ENCODE assay signal across 8 cellular contexts in genomic region chr6:135853227-135853626, GRCh38. TPM values are rescaled to one million over a fixed set of nuclear protein-coding genes. Genes with fewer than 3 reads are reported as not detected.
A peak's percentile ranks its signal among the peaks of the same experiment; 100 is the strongest.
DNase-seq lines count a peak whose midpoint lies in the region; ATAC-seq and TF ChIP-seq lines count a peak whose summit lies in the region.

No MANE protein-coding gene starts in this region.

- no peaks in the 10 kb centered on the region for H3K36me3 ChIP-seq in endocrine pancreas (ENCODE audit: control insufficient read depth, insufficient read depth, low read length)

- H3K27ac Mint-ChIP-seq in neural crest cell (ENCODE audit: unreplicated experiment), result peak overlapping the region; percentile 2

- H3K4me1 Mint-ChIP-seq in neural crest cell, result peaks cover 31% of the 10 kb centered on the region

- H3K36me3 Mint-ChIP-seq in neural crest cell (ENCODE audit: low read depth), result no peaks in the 10 kb centered on the region

- no peak overlapping the region for H3K27ac ChIP-seq in AG04450 (ENCODE audit: low read depth, low read length)

- H3K9me3 ChIP-seq in AG04450 (ENCODE audit: control insufficient read depth, insufficient read depth, low read length) (no peaks in the 10 kb centered on the region), endocrine pancreas (ENCODE audit: control insufficient read depth, low read length) (no peaks in the 10 kb centered on the region)

- H3K4me1 ChIP-seq in endocrine pancreas (ENCODE audit: control insufficient read depth, insufficient read depth, low read length), result no peaks in the 10 kb centered on the region

- ATAC-seq in GM18873 (IDR thresholded peaks at IDR 0.05; ENCODE audit: low FRiP score, unreplicated experiment), result no peak

- POLR2A ChIA-PET in AG04450 (lab: Yijun Ruan, JAX), result interaction anchor here (0.7 kb wide), 1 partner anchor 918 kb away, joined by 3 read pairs; no protein-coding TSS in a partner anchor

- DNase-seq in AG04450 (ENCODE audit: low read depth, low spot score) (no peak), RPMI7951 (ENCODE audit: low read depth) (peak; percentile 47), neural crest cell (ENCODE audit: low read depth, low spot score) (no peak), occipital lobe (lab: John Stamatoyannopoulos, UW) (no peak), RPMI8226 (no peak), DMS53 (lab: John Stamatoyannopoulos, UW) (no peak)

- H3K9ac ChIP-seq in endocrine pancreas (ENCODE audit: control insufficient read depth, insufficient read depth, low read length), result no peak overlapping the region

- H3K4me3 Mint-ChIP-seq in neural crest cell, result no peak overlapping the region

- H3K4me3 ChIP-seq in AG04450 (ENCODE audit: low read depth, low read length) (peak overlapping the region; percentile 68), endocrine pancreas (ENCODE audit: control insufficient read depth, insufficient read depth, low read length) (peak overlapping the region; percentile 73)

- no peaks in the 10 kb centered on the region for H3K27me3 Mint-ChIP-seq in neural crest cell (ENCODE audit: low read depth)

- H3K9me3 Mint-ChIP-seq in neural crest cell, result no peaks in the 10 kb centered on the region

- H3K27me3 ChIP-seq in AG04450 (ENCODE audit: control insufficient read depth, insufficient read depth, low read length), result no peaks in the 10 kb centered on the region
- no peaks in the 10 kb centered on the region for H3K27me3 ChIP-seq in endocrine pancreas (ENCODE audit: control insufficient read depth, insufficient read depth, low read length)

- TF ChIP-seq CTCF in AG04450 (IDR thresholded peaks at IDR 0.05; ENCODE audit: low read depth, low read length) (peak; percentile 25; the same call in 1 of the 2 replicates), neural crest cell (conservative IDR thresholded peaks at IDR 0.05) (no peak)

- CTCF ChIA-PET in AG04450 (lab: Charles Lee), result interaction anchor here (0.7 to 2.2 kb wide), 7 partner anchors 56 to 373 kb away, joined by 3 to 11 read pairs (median 5); no protein-coding TSS in a partner anchor

RNA-seq across cellular contexts. Expression of gene PDE7B, which starts 1.7 kb away (rescaled TPM):
- 17.4 and 17.5 TPM in 2 replicates for polyA plus RNA-seq in AG04450 (2011; rRNA removed)
- polyA minus RNA-seq in AG04450 (2011; rRNA and poly(A)+ RNA removed), result 29.4 and 31.0 TPM in 2 replicates
- 4.5 and 4.9 TPM in 2 replicates for total RNA-seq in RPMI7951 (2014; rRNA removed; shearing (Covaris generic))
- 0.58 and 0.61 TPM in 2 replicates for total RNA-seq in neural crest cell
- total RNA-seq in occipital lobe, result 3.0 TPM
